In the genomic region with DNA sequence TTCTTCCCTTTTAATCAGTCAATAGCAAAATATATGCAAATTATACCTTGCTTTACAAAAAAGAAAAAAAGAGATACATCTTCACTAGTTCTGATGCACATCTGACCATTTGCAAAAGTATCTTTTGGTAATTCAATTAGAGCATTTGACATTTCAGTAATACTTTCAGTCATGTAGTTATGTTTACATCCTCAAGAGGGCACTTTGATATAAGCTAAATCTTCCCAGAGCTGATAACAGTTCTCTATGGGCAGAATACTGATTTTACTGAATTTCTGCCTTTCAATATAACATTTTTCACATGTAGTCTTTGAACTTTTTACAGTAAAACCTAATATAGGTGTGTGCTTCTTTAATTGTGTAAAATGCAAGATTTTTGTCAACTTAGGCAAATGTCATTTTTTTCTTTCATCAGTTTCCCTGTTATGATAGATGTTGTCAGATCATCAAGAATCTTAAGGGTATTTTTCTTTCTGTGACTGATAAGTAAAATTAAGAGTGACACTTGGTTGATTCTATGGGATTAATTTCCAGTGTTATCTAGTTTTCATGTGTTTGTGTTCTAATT, we compare ENCODE assay signal across 8 cellular contexts.
DNase-seq lines count a peak whose midpoint lies in the region; ATAC-seq lines count a peak whose summit lies in the region.

No MANE protein-coding gene starts in this region.

- no peaks in the 10 kb centered on the region for H3K9me3 ChIP-seq in adipocyte (ENCODE audit: control insufficient read depth, low read length)

- peak; percentile 34 for DNase-seq in DMS153 treated with DMSO at 0.1 percent for 48 hours (lab: John Stamatoyannopoulos, UW; ENCODE audit: unreplicated experiment)
- DNase-seq in DMS153 (lab: John Stamatoyannopoulos, UW) = no peak
- DNase-seq in NCI-H146 treated with DMSO at 0.1 percent for 48 hours (lab: John Stamatoyannopoulos, UW; ENCODE audit: unreplicated experiment) = peak; percentile 17
- DNase-seq in adipocyte (ENCODE audit: low read depth) = peak; percentile 74
- DNase-seq in kidney glomerular epithelial cell (lab: John Stamatoyannopoulos, UW) = peak; percentile 43
- no peak for DNase-seq in activated CD4-positive, alpha-beta T cell treated with anti-CD3 and anti-CD28 coated beads, Interleukin-2, amount 50 U/mL, for 48 hours
- DNase-seq in stimulated activated CD4-positive, alpha-beta T cell treated with anti-CD3 and anti-CD28 coated beads, Interleukin-12 subunit alpha, Interleukin-12 subunit beta, amount 100 ng/mL, for 4 hours = no peak

- H3K36me3 ChIP-seq in adipocyte (ENCODE audit: control insufficient read depth, insufficient read depth, low read length, severe bottlenecking) = no peaks in the 10 kb centered on the region

- H3K4me3 ChIP-seq in adipocyte (ENCODE audit: low read length) = no peak overlapping the region

- ATAC-seq in HG02798 (IDR thresholded peaks at IDR 0.05; ENCODE audit: poor library complexity, unreplicated experiment) = peak; percentile 73

- no peak overlapping the region for H3K9ac ChIP-seq in adipocyte (ENCODE audit: low read length)

- peaks cover 4% of the 10 kb centered on the region for H3K4me1 ChIP-seq in adipocyte (ENCODE audit: control insufficient read depth, insufficient read depth, low read length)

- no peaks in the 10 kb centered on the region for H3K27me3 ChIP-seq in adipocyte (replicated peaks; ENCODE audit: control insufficient read depth, insufficient read depth, low read length)

Comparison
In these comparisons a context has a peak if more than half of its experiments do, and no peak if none do; other contexts are left out.
1. DNase-seq: peak in DMS153 treated with DMSO at 0.1 percent for 48 hours (single experiment), NCI-H146 treated with DMSO at 0.1 percent for 48 hours (single experiment), adipocyte (single experiment) and kidney glomerular epithelial cell (single experiment); none in DMS153 (single experiment), activated CD4-positive, alpha-beta T cell treated with anti-CD3 and anti-CD28 coated beads, Interleukin-2, amount 50 U/mL, for 48 hours (0 of 2) and stimulated activated CD4-positive, alpha-beta T cell treated with anti-CD3 and anti-CD28 coated beads, Interleukin-12 subunit alpha, Interleukin-12 subunit beta, amount 100 ng/mL, for 4 hours (single experiment).